In the genomic region with DNA sequence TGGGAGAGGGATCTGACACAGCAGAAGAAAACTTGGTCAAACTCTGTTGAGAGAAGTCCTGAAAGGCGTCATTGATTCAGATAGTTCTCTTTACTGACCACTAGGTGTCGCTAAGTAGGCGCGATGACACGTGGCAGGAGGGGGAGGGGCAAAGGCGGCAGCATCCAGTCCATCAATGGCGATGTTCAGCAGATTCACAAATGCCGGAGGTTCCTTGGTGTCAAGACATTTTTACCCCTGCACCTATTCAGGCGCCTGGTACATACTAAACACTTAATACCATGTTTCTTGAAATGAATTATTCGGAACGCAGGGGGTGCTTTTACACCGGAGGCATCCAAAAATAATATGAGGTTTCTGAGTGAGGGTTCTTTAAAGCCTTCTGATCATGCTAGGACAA, we compare ENCODE assay signal across 8 cellular contexts. TPM values are rescaled to one million over a fixed set of nuclear protein-coding genes. Genes with fewer than 3 reads are reported as not detected.
DNase-seq lines count a peak whose midpoint lies in the region; ATAC-seq and TF ChIP-seq lines count a peak whose summit lies in the region.

No MANE protein-coding gene starts in this region.

- peak; percentile 52 for DNase-seq in AG20443 (ENCODE audit: low spot score)
- DNase-seq in NCI-H82 (lab: John Stamatoyannopoulos, UW), result peak; percentile 85
- peak; percentile 72 to 79 for DNase-seq in activated CD4-positive, alpha-beta T cell treated with anti-CD3 and anti-CD28 coated beads, Interleukin-2, amount 50 U/mL, for 4 hours
- peak; percentile 55 for DNase-seq in effector CD8-positive, alpha-beta T cell (lab: John Stamatoyannopoulos, UW)
- DNase-seq in mesothelial cell of epicardium (ENCODE audit: low spot score in 2 of 2, unreplicated experiment in 2 of 2), result no peak
- DNase-seq in stimulated activated CD8-positive, alpha-beta memory T cell treated with anti-CD3 and anti-CD28 coated beads, Interleukin-4, amount 100 ng/mL, for 4 hours (ENCODE audit: low read depth in 2 of 2, low spot score in 1 of 2), result peak; percentile 59 to 72

- peak; percentile 55 for TF ChIP-seq CTCF in mesothelial cell of epicardium (IDR thresholded peaks at IDR 0.05; ENCODE audit: unreplicated experiment)

- ATAC-seq in GM18909 (IDR thresholded peaks at IDR 0.05; ENCODE audit: poor library complexity, unreplicated experiment) (peak; percentile 48), HG03378 (IDR thresholded peaks at IDR 0.05; ENCODE audit: unreplicated experiment) (peak; percentile 42)

- H3K27ac Mint-ChIP-seq in mesothelial cell of epicardium, result no peak overlapping the region

- H3K36me3 Mint-ChIP-seq in mesothelial cell of epicardium, result no peaks in the 10 kb centered on the region

- peaks cover 7% of the 10 kb centered on the region for H3K9me3 Mint-ChIP-seq in mesothelial cell of epicardium

- H3K27me3 Mint-ChIP-seq in mesothelial cell of epicardium (ENCODE audit: low read depth), result no peaks in the 10 kb centered on the region

- H3K4me3 Mint-ChIP-seq in mesothelial cell of epicardium, result no peak overlapping the region

- no peaks in the 10 kb centered on the region for H3K4me1 Mint-ChIP-seq in mesothelial cell of epicardium

RNA-seq across cellular contexts. Expression of a gene that starts 3.0 kb away (rescaled TPM):
- total RNA-seq in mesothelial cell of epicardium, result not detected in 3 replicates

RNA-seq across cellular contexts. Expression of a gene that starts 42.3 kb away (rescaled TPM):
- 4.9 to 5.6 TPM (median 5.2 TPM) in 3 replicates for total RNA-seq in mesothelial cell of epicardium

Comparison
In these comparisons a context has a peak if more than half of its experiments do, and no peak if none do; other contexts are left out.
1. DNase-seq: peak in AG20443 (single experiment), NCI-H82 (single experiment), activated CD4-positive, alpha-beta T cell treated with anti-CD3 and anti-CD28 coated beads, Interleukin-2, amount 50 U/mL, for 4 hours (2 of 2), effector CD8-positive, alpha-beta T cell (single experiment) and stimulated activated CD8-positive, alpha-beta memory T cell treated with anti-CD3 and anti-CD28 coated beads, Interleukin-4, amount 100 ng/mL, for 4 hours (2 of 2); none in mesothelial cell of epicardium (0 of 2).